16 cellular contexts compared by ENCODE assay signal in genomic region chr12:4286228-4286627, GRCh38. TPM values are rescaled to one million over a fixed set of nuclear protein-coding genes. Genes with fewer than 3 reads are reported as not detected.
DNase-seq lines count a peak whose midpoint lies in the region; ATAC-seq and TF ChIP-seq lines count a peak whose summit lies in the region.
"Had no signal": no experiment of that assay in that cellular context is flagged by ENCODE, and none has a peak within 500 bp of the region (broad histone marks: within the 10 kb centered on the region; RNA-seq: fewer than 3 reads in every experiment).

No MANE protein-coding gene starts in this region.

- peak; percentile 47 for DNase-seq in NOMO-1 treated with DMSO at 0.1 percent for 48 hours (lab: John Stamatoyannopoulos, UW; ENCODE audit: unreplicated experiment)
- no peak for DNase-seq in NOMO-1 treated with dmso at 0.1 percent for 144 hours (lab: John Stamatoyannopoulos, UW; ENCODE audit: unreplicated experiment)
- DNase-seq in activated naive CD8-positive, alpha-beta T cell treated with anti-CD3 and anti-CD28 coated beads, Interleukin-2, amount 50 U/mL, for 24 hours = no peak
- no peak for DNase-seq in progenitor cell of endocrine pancreas (ENCODE audit: low spot score, unreplicated experiment)
- DNase-seq in NCI-H1092 treated with DMSO at 0.1 percent for 48 hours (lab: John Stamatoyannopoulos, UW) = no peak
- DNase-seq: 8988T; amygdala; DMS153; effector CD8-positive, alpha-beta T cell; NCI-H510A; Right ventricle myocardium superior; stimulated activated CD4-positive, alpha-beta T cell treated with anti-CD3 and anti-CD28 coated beads, Interleukin-15, amount 100 ng/mL, for 24 hours had no signal

- H3K4me1 Mint-ChIP-seq in IgD-negative memory B cell (peaks cover 6 to 31% (median 18%) of the 10 kb centered on the region in 3 donors), progenitor cell of endocrine pancreas (ENCODE audit: low read depth) (peaks cover 11% of the 10 kb centered on the region)
- H3K4me1 Mint-ChIP-seq in activated naive CD8-positive, alpha-beta T cell treated with anti-CD3 and anti-CD28 coated beads, Interleukin-2, amount 50 U/mL, for 24 hours = peaks cover 94% of the 10 kb centered on the region

- H3K4me3 Mint-ChIP-seq in IgD-negative memory B cell (no peak overlapping the region), progenitor cell of endocrine pancreas (ENCODE audit: low read depth) (no peak overlapping the region)
- no peak overlapping the region for H3K4me3 Mint-ChIP-seq in activated naive CD8-positive, alpha-beta T cell treated with anti-CD3 and anti-CD28 coated beads, Interleukin-2, amount 50 U/mL, for 24 hours

- no peaks in the 10 kb centered on the region for H3K9me3 Mint-ChIP-seq in IgD-negative memory B cell
- H3K9me3 Mint-ChIP-seq in activated naive CD8-positive, alpha-beta T cell treated with anti-CD3 and anti-CD28 coated beads, Interleukin-2, amount 50 U/mL, for 24 hours = no peaks in the 10 kb centered on the region
- no peaks in the 10 kb centered on the region for H3K9me3 Mint-ChIP-seq in progenitor cell of endocrine pancreas (ENCODE audit: low read depth)

- ATAC-seq in activated naive CD8-positive, alpha-beta T cell treated with anti-CD3 and anti-CD28 coated beads, Interleukin-2, amount 50 U/mL, for 24 hours = no peak
- ATAC-seq in HG03457 (IDR thresholded peaks at IDR 0.05; ENCODE audit: unreplicated experiment) (no peak), GM21526 (IDR thresholded peaks at IDR 0.05; ENCODE audit: low FRiP score, unreplicated experiment) (no peak)

- peak overlapping the region in 2 of 3 donors; percentile 44 to 76 for H3K27ac Mint-ChIP-seq in IgD-negative memory B cell
- H3K27ac Mint-ChIP-seq in activated naive CD8-positive, alpha-beta T cell treated with anti-CD3 and anti-CD28 coated beads, Interleukin-2, amount 50 U/mL, for 24 hours = peak overlapping the region; percentile 67
- peak overlapping the region; percentile 14 for H3K27ac Mint-ChIP-seq in progenitor cell of endocrine pancreas

- no peak for TF ChIP-seq CTCF in progenitor cell of endocrine pancreas (IDR thresholded peaks at IDR 0.05; ENCODE audit: unreplicated experiment)

- H3K27me3 Mint-ChIP-seq in IgD-negative memory B cell (no peaks in the 10 kb centered on the region), progenitor cell of endocrine pancreas (no peaks in the 10 kb centered on the region)
- no peaks in the 10 kb centered on the region for H3K27me3 Mint-ChIP-seq in activated naive CD8-positive, alpha-beta T cell treated with anti-CD3 and anti-CD28 coated beads, Interleukin-2, amount 50 U/mL, for 24 hours

- H3K36me3 Mint-ChIP-seq in IgD-negative memory B cell (peaks cover 3% of the 10 kb centered on the region), progenitor cell of endocrine pancreas (ENCODE audit: insufficient read depth) (peaks cover 58% of the 10 kb centered on the region)
- peaks cover 88% of the 10 kb centered on the region for H3K36me3 Mint-ChIP-seq in activated naive CD8-positive, alpha-beta T cell treated with anti-CD3 and anti-CD28 coated beads, Interleukin-2, amount 50 U/mL, for 24 hours (ENCODE audit: low read depth)

RNA-seq across cellular contexts. Expression of gene CCND2, which starts 12.7 kb away (rescaled TPM):
- 11.7 TPM for polyA plus RNA-seq in IgD-negative memory B cell
- 463 and 471 TPM in 2 replicates for total RNA-seq in progenitor cell of endocrine pancreas
- total RNA-seq: M059J had no signal

RNA-seq across cellular contexts. Expression of gene TIGAR, which starts 34.8 kb away (rescaled TPM):
- polyA plus RNA-seq in IgD-negative memory B cell = 5.2 TPM
- total RNA-seq in progenitor cell of endocrine pancreas = 18.2 and 21.6 TPM in 2 replicates

Comparison
In these comparisons a context has a peak if more than half of its experiments do, and no peak if none do; other contexts are left out.
1. H3K27ac Mint-ChIP-seq: peak in every context shown above with its lines; median percentile 67 in activated naive CD8-positive, alpha-beta T cell treated with anti-CD3 and anti-CD28 coated beads, Interleukin-2, amount 50 U/mL, for 24 hours; 60 in IgD-negative memory B cell; 14 in progenitor cell of endocrine pancreas.